Comparison of ENCODE assay signal across 15 cellular contexts in genomic region chr17:78892062-78892456, GRCh38. TPM values are rescaled to one million over a fixed set of nuclear protein-coding genes. Genes with fewer than 3 reads are reported as not detected.
DNase-seq lines count a peak whose midpoint lies in the region; ATAC-seq and TF ChIP-seq lines count a peak whose summit lies in the region.
"Had no signal": no experiment of that assay in that cellular context is flagged by ENCODE, and none has a peak within 500 bp of the region (broad histone marks: within the 10 kb centered on the region; RNA-seq: fewer than 3 reads in every experiment).

No MANE protein-coding gene starts in this region.

- CTCF ChIA-PET in Caco-2 (lab: Charles Lee) (no interaction called here), PC-3 (lab: Charles Lee) (no interaction called here)

- TF ChIP-seq EP300 in upper lobe of left lung (IDR thresholded peaks at IDR 0.05): no peak

- TF ChIP-seq CTCF in nephron progenitor cell (IDR thresholded peaks at IDR 0.05) (no peak), upper lobe of left lung (IDR thresholded peaks at IDR 0.05) (no peak), Caco-2 (IDR thresholded peaks at IDR 0.05; ENCODE audit: insufficient read depth in 1 of 2, low read depth in 1 of 2, low read length in 1 of 2, severe bottlenecking in 1 of 2, unreplicated experiment in 1 of 2) (no peak), PC-3 (conservative IDR thresholded peaks at IDR 0.05; ENCODE audit: low read depth, low read length) (no peak), prostate gland (IDR thresholded peaks at IDR 0.05) (no peak)

- no peaks in the 10 kb centered on the region for H3K9me2 ChIP-seq in PC-3 (replicated peaks; ENCODE audit: low read length)

- no peak for TF ChIP-seq POLR2A in upper lobe of left lung (IDR thresholded peaks at IDR 0.05)
- TF ChIP-seq POLR2A in prostate gland (IDR thresholded peaks at IDR 0.05): no peak

- ATAC-seq in activated T-cell treated with anti-CD3 and anti-CD28 coated beads, Interleukin-2, amount 50 U/mL, for 72 hours (replicated peaks in 1 of 2): no peak
- ATAC-seq in upper lobe of left lung (ENCODE audit: low FRiP score in 2 of 2) (no peak), PC-3 (no peak)
- ATAC-seq: activated T-cell treated with anti-CD3 and anti-CD28 coated beads, Interleukin-2, amount 50 U/mL, for 4 hours had no signal

- peak overlapping the region; percentile 2 to 32 for H3K4me3 Mint-ChIP-seq in activated T-cell treated with anti-CD3 and anti-CD28 coated beads, Interleukin-2, amount 50 U/mL, for 72 hours
- H3K4me3 Mint-ChIP-seq in nephron progenitor cell: peak overlapping the region; percentile 30
- H3K4me3 Mint-ChIP-seq in Caco-2 (ENCODE audit: unreplicated experiment): no peak overlapping the region
- H3K4me3 Mint-ChIP-seq: activated T-cell treated with anti-CD3 and anti-CD28 coated beads, Interleukin-2, amount 50 U/mL, for 4 hours; central memory CD8-positive, alpha-beta T cell had no signal

- no peaks in the 10 kb centered on the region for H3K27me3 ChIP-seq in upper lobe of left lung
- no peaks in the 10 kb centered on the region for H3K27me3 ChIP-seq in Caco-2 (replicated peaks; ENCODE audit: control insufficient read depth, insufficient read depth, low read length)
- no peaks in the 10 kb centered on the region for H3K27me3 ChIP-seq in PC-3 (ENCODE audit: low read length)
- no peaks in the 10 kb centered on the region for H3K27me3 ChIP-seq in prostate gland (replicated peaks; ENCODE audit: insufficient read depth)

- H3K9me3 ChIP-seq in upper lobe of left lung (no peaks in the 10 kb centered on the region), Caco-2 (no peaks in the 10 kb centered on the region), PC-3 (ENCODE audit: low read length) (no peaks in the 10 kb centered on the region), prostate gland (no peaks in the 10 kb centered on the region)

- peaks cover 31% of the 10 kb centered on the region for H3K4me1 Mint-ChIP-seq in activated T-cell treated with anti-CD3 and anti-CD28 coated beads, Interleukin-2, amount 50 U/mL, for 72 hours (ENCODE audit: low read depth)
- H3K4me1 Mint-ChIP-seq in nephron progenitor cell (peaks cover 58% of the 10 kb centered on the region), Caco-2 (ENCODE audit: low read depth, unreplicated experiment) (peaks cover 7% of the 10 kb centered on the region)

- WGBS in upper lobe of left lung, 2 donors: 87 to 94% methylated on average over 12 to 14 of the region's 14 CpGs
- WGBS in prostate gland: 77% methylated on average over 14 of the region's 14 CpGs

- H3K4me2 ChIP-seq in PC-3 (ENCODE audit: low read length): no peak overlapping the region
- H3K4me2 ChIP-seq: smooth muscle cell had no signal

- H3K27ac ChIP-seq in caudate nucleus (ENCODE audit: low read depth, low read length): peak overlapping the region; percentile 91
- H3K27ac ChIP-seq in upper lobe of left lung: peak overlapping the region; percentile 45 to 82 (median 80)
- H3K27ac ChIP-seq in PC-3 (ENCODE audit: low read length): no peak overlapping the region
- no peak overlapping the region for H3K27ac ChIP-seq in prostate gland

- H3K4me1 ChIP-seq in upper lobe of left lung (peaks cover 38 to 58% (median 51%) of the 10 kb centered on the region in 4 donors), Caco-2 (no peaks in the 10 kb centered on the region), PC-3 (ENCODE audit: insufficient read depth, low read length) (no peaks in the 10 kb centered on the region), prostate gland (replicated peaks) (no peaks in the 10 kb centered on the region)

- no peak overlapping the region for H3K4me3 ChIP-seq in upper lobe of left lung
- H3K4me3 ChIP-seq in Caco-2 (ENCODE audit: low read depth, low read length): no peak overlapping the region
- H3K4me3 ChIP-seq in PC-3 (ENCODE audit: low read length): no peak overlapping the region
- no peak overlapping the region for H3K4me3 ChIP-seq in prostate gland
- H3K4me3 ChIP-seq: smooth muscle cell had no signal

- H3K27me3 Mint-ChIP-seq in activated T-cell treated with anti-CD3 and anti-CD28 coated beads, Interleukin-2, amount 50 U/mL, for 72 hours (ENCODE audit: low read depth): no peaks in the 10 kb centered on the region
- H3K27me3 Mint-ChIP-seq in nephron progenitor cell (ENCODE audit: low read depth, poor library complexity) (peaks cover 3% of the 10 kb centered on the region), Caco-2 (ENCODE audit: insufficient read depth, unreplicated experiment) (no peaks in the 10 kb centered on the region)

- no peak overlapping the region for H2AFZ ChIP-seq in PC-3 (ENCODE audit: low read length)

- intact Hi-C loops in Caco-2 (cut with micrococcal nuclease; ENCODE audit: unreplicated experiment): no loop called here
- intact Hi-C loops in PC-3 (cut with micrococcal nuclease): no loop called here
- intact Hi-C loops in prostate gland (cut with DNase I): no loop called here

- no peaks in the 10 kb centered on the region for H3K36me3 Mint-ChIP-seq in activated T-cell treated with anti-CD3 and anti-CD28 coated beads, Interleukin-2, amount 50 U/mL, for 72 hours (ENCODE audit: insufficient read depth in 2 of 2)
- H3K36me3 Mint-ChIP-seq in nephron progenitor cell (ENCODE audit: low read depth) (peaks cover 8% of the 10 kb centered on the region), Caco-2 (ENCODE audit: insufficient read depth, unreplicated experiment) (peaks cover 42% of the 10 kb centered on the region)

- peaks cover 5% of the 10 kb centered on the region; the same call in 1 of the 2 replicates for H3K79me2 ChIP-seq in PC-3 (ENCODE audit: low read length)

- DNase-seq in activated T-cell treated with anti-CD3 and anti-CD28 coated beads, Interleukin-2, amount 50 U/mL, for 72 hours: no peak
- DNase-seq in activated T-cell treated with anti-CD3 and anti-CD28 coated beads, Interleukin-2, amount 50 U/mL, for 1 hour: no peak
- peak in 2 of 61 donors; percentile 53 to 62 for DNase-seq in caudate nucleus (lab: John Stamatoyannopoulos, UW)
- DNase-seq in nephron progenitor cell: no peak
- DNase-seq in upper lobe of left lung: no peak
- no peak for DNase-seq in Caco-2
- DNase-seq in PC-3: no peak
- no peak for DNase-seq in prostate gland (ENCODE audit: low spot score)
- DNase-seq: activated T-cell treated with anti-CD3 and anti-CD28 coated beads, Interleukin-2, amount 50 U/mL, for 4 hours; Calu3; mesendoderm; NCI-H1436; NCI-H446 treated with DMSO at 0.1 percent for 48 hours had no signal

- H3F3A ChIP-seq in PC-3 (ENCODE audit: low read length, unreplicated experiment): no peaks in the 10 kb centered on the region

- BruUV-seq in Caco-2 (replicated peaks; lab: Mats Ljungman, UMichigan) (no TSS peak), PC-3 (replicated peaks; lab: Mats Ljungman, UMichigan) (no TSS peak)

- no peaks in the 10 kb centered on the region for H3K36me3 ChIP-seq in upper lobe of left lung
- no peaks in the 10 kb centered on the region for H3K36me3 ChIP-seq in Caco-2 (ENCODE audit: control insufficient read depth, insufficient read depth, low read length)
- no peaks in the 10 kb centered on the region for H3K36me3 ChIP-seq in PC-3 (ENCODE audit: low read depth, low read length)
- no peaks in the 10 kb centered on the region for H3K36me3 ChIP-seq in prostate gland

- no peak overlapping the region for H3K9ac ChIP-seq in PC-3 (ENCODE audit: low read length)

- 0 out of 2 replicates have a peak, but pooled peaks cover 6% of the 10 kb centered on the region for H4K20me1 ChIP-seq in PC-3 (ENCODE audit: low read length)

- POLR2A ChIA-PET in Caco-2 (lab: Charles Lee): no interaction called here
- POLR2A ChIA-PET in PC-3 (lab: Charles Lee; ENCODE audit: unreplicated experiment): no interaction called here

- H3K9me3 Mint-ChIP-seq in activated T-cell treated with anti-CD3 and anti-CD28 coated beads, Interleukin-2, amount 50 U/mL, for 72 hours: no peaks in the 10 kb centered on the region
- H3K9me3 Mint-ChIP-seq in nephron progenitor cell (no peaks in the 10 kb centered on the region), Caco-2 (ENCODE audit: unreplicated experiment) (no peaks in the 10 kb centered on the region)
- H3K9me3 Mint-ChIP-seq: activated T-cell treated with anti-CD3 and anti-CD28 coated beads, Interleukin-2, amount 50 U/mL, for 4 hours; central memory CD8-positive, alpha-beta T cell had no signal

- no peak overlapping the region for H3K27ac Mint-ChIP-seq in activated T-cell treated with anti-CD3 and anti-CD28 coated beads, Interleukin-2, amount 50 U/mL, for 72 hours
- H3K27ac Mint-ChIP-seq in nephron progenitor cell (peak overlapping the region; percentile 88), Caco-2 (ENCODE audit: unreplicated experiment) (no peak overlapping the region)

RNA-seq across cellular contexts. Expression of gene CEP295NL, which starts 10.9 kb away (rescaled TPM):
- under 1 TPM; 0.12 to 0.19 TPM for total RNA-seq in activated T-cell treated with anti-CD3 and anti-CD28 coated beads, Interleukin-2, amount 50 U/mL, for 72 hours
- total RNA-seq in upper lobe of left lung (10 to 100 TPM in 2 of 6 donors, 1 to 10 TPM in 4; 2.6 to 61.8 (median 4.2) TPM), Caco-2 (2022) (1.7 and 2.0 TPM in 2 replicates), PC-3 (2014; rRNA removed) (1.8 and 2.4 TPM in 2 replicates), prostate gland (1 to 10 TPM; 2.2 to 8.2 TPM)
- total RNA-seq: activated T-cell treated with anti-CD3 and anti-CD28 coated beads, Interleukin-2, amount 50 U/mL, for 4 hours had no signal

RNA-seq across cellular contexts. Expression of gene TIMP2, which starts 33.1 kb away (rescaled TPM):
- total RNA-seq in activated T-cell treated with anti-CD3 and anti-CD28 coated beads, Interleukin-2, amount 50 U/mL, for 72 hours: 1 to 10 TPM; 2.6 to 4.1 TPM
- total RNA-seq in upper lobe of left lung: 100 to 1,000 TPM in 4 of 6 donors, 10 to 100 TPM in 2; 60.8 to 313 (median 145) TPM
- total RNA-seq in Caco-2 (2022): 63.8 and 70.1 TPM in 2 replicates
- 60.1 and 62.5 TPM in 2 replicates for total RNA-seq in PC-3 (2014; rRNA removed)
- 100 to 1,000 TPM in 1 of 2 donors, 10 to 100 TPM in 1; 54.5 to 500 TPM for total RNA-seq in prostate gland

RNA-seq across cellular contexts. Expression of gene USP36, which starts 51.4 kb away (rescaled TPM):
- total RNA-seq in activated T-cell treated with anti-CD3 and anti-CD28 coated beads, Interleukin-2, amount 50 U/mL, for 72 hours: 100 to 1,000 TPM; 113 to 124 TPM
- 10 to 100 TPM; 31.1 to 76.5 (median 55.4) TPM for total RNA-seq in upper lobe of left lung
- total RNA-seq in Caco-2 (2022): 103 and 108 TPM in 2 replicates
- total RNA-seq in PC-3 (2014; rRNA removed): 37.5 and 41.8 TPM in 2 replicates
- 10 to 100 TPM; 31.2 to 66.6 TPM for total RNA-seq in prostate gland

Comparison
In these comparisons a context has a peak if more than half of its experiments do, and no peak if none do; other contexts are left out.
1. H3K27ac ChIP-seq: peak in caudate nucleus (single experiment) and upper lobe of left lung (4 of 4); none in PC-3 (single experiment) and prostate gland (0 of 2).
2. RNA of gene TIMP2, which starts 33.1 kb away (total RNA-seq): 54.5 to 500 TPM in prostate gland, 60.8 to 313 TPM in upper lobe of left lung, 63.8 to 70.1 TPM in Caco-2 and 60.1 to 62.5 TPM in PC-3; 2.6 to 4.1 TPM in activated T-cell treated with anti-CD3 and anti-CD28 coated beads, Interleukin-2, amount 50 U/mL, for 72 hours; every median in the first group is over 10 times any median in the second.